ENCODE assay signal across 12 cellular contexts in genomic region chr5:72599519-72600400, GRCh38.
A peak's percentile ranks its signal among the peaks of the same experiment; 100 is the strongest.
DNase-seq lines count a peak whose midpoint lies in the region; ATAC-seq, FAIRE-seq and TF ChIP-seq lines count a peak whose summit lies in the region.
"Had no signal": no experiment of that assay in that cellular context is flagged by ENCODE, and none has a peak within 500 bp of the region (broad histone marks: within the 10 kb centered on the region; RNA-seq: fewer than 3 reads in every experiment).

No MANE protein-coding gene starts in this region.

- no peaks in the 10 kb centered on the region for H3K36me3 Mint-ChIP-seq in activated CD8-positive, alpha-beta memory T cell treated with anti-CD3 and anti-CD28 coated beads, Interleukin-2, amount 10 ng/mL, durations not matched to agents 7 days and 5 days

- H3K4me1 Mint-ChIP-seq in activated CD8-positive, alpha-beta memory T cell treated with anti-CD3 and anti-CD28 coated beads, Interleukin-2, amount 10 ng/mL, durations not matched to agents 7 days and 5 days: peaks cover 9% of the 10 kb centered on the region

- no peak overlapping the region for H3K4me3 Mint-ChIP-seq in activated CD8-positive, alpha-beta memory T cell treated with anti-CD3 and anti-CD28 coated beads, Interleukin-2, amount 10 ng/mL, durations not matched to agents 7 days and 5 days
- H3K4me3 Mint-ChIP-seq: T-helper 2 cell treated with Interferon-gamma antibody and Interleukin-4, amounts not matched to agents 5 μg/mL and 100 μg/mL, for 36 hours had no signal

- H3K36me3 ChIP-seq in SJSA1: no peaks in the 10 kb centered on the region

- DNase-seq in ELR (ENCODE audit: low read depth) (peak; percentile 75), SJSA1 (ENCODE audit: low read depth in 1 of 2, low spot score in 2 of 2) (peak; percentile 51 to 54), fibroblast of gingiva (ENCODE audit: low read depth) (peak; percentile 25), renal cortical epithelial cell (ENCODE audit: low read depth) (peak; percentile 83), DMS114 treated with DMSO at 0.1 percent for 48 hours (lab: John Stamatoyannopoulos, UW; ENCODE audit: unreplicated experiment) (no peak), H54 (ENCODE audit: insufficient read length, low spot score) (no peak)
- DNase-seq in activated CD8-positive, alpha-beta memory T cell treated with anti-CD3 and anti-CD28 coated beads, Interleukin-2, amount 10 ng/mL, durations not matched to agents 7 days and 5 days: no peak
- DNase-seq: DMS79, NCI-H774, nucleus accumbens had no signal

- H3K27ac Mint-ChIP-seq in activated CD8-positive, alpha-beta memory T cell treated with anti-CD3 and anti-CD28 coated beads, Interleukin-2, amount 10 ng/mL, durations not matched to agents 7 days and 5 days: no peak overlapping the region
- H3K27ac Mint-ChIP-seq: T-helper 2 cell treated with Interferon-gamma antibody and Interleukin-4, amounts not matched to agents 5 μg/mL and 100 μg/mL, for 36 hours had no signal

- CTCF ChIA-PET in activated CD8-positive, alpha-beta memory T cell treated with anti-CD3 and anti-CD28 coated beads, Interleukin-2, amount 10 ng/mL, durations not matched to agents 7 days and 5 days (lab: Charles Lee): no interaction called here

- H3K4me3 ChIP-seq in SJSA1: no peak overlapping the region

- peaks cover 5% of the 10 kb centered on the region for H3K9me3 Mint-ChIP-seq in activated CD8-positive, alpha-beta memory T cell treated with anti-CD3 and anti-CD28 coated beads, Interleukin-2, amount 10 ng/mL, durations not matched to agents 7 days and 5 days (ENCODE audit: low read depth)

- H3K27me3 Mint-ChIP-seq in activated CD8-positive, alpha-beta memory T cell treated with anti-CD3 and anti-CD28 coated beads, Interleukin-2, amount 10 ng/mL, durations not matched to agents 7 days and 5 days: no peaks in the 10 kb centered on the region

- H3K9me3 ChIP-seq in SJSA1 (replicated peaks): 0 out of 2 replicates have a peak, but pooled peaks cover 5% of the 10 kb centered on the region

- no peak for TF ChIP-seq POLR2A in H54 (IDR thresholded peaks at IDR 0.05; ENCODE audit: low read depth, low read length)

- no peak for FAIRE-seq in H54 (lab: Jason Lieb, UNC)

- peak overlapping the region; percentile 80 for H3K27ac ChIP-seq in SJSA1

- peaks cover 65% of the 10 kb centered on the region for H3K4me1 ChIP-seq in SJSA1 (replicated peaks)

- no peaks in the 10 kb centered on the region for H3K27me3 ChIP-seq in SJSA1 (replicated peaks)

- ATAC-seq in activated CD8-positive, alpha-beta memory T cell treated with anti-CD3 and anti-CD28 coated beads, Interleukin-2, amount 10 ng/mL, durations not matched to agents 7 days and 5 days: no peak
- no peak for ATAC-seq in HG03439 (IDR thresholded peaks at IDR 0.05; ENCODE audit: unreplicated experiment)

Comparison
In these comparisons a context has a peak if more than half of its experiments do, and no peak if none do; other contexts are left out.
1. DNase-seq: peak in ELR (single experiment), SJSA1 (2 of 2), fibroblast of gingiva (single experiment) and renal cortical epithelial cell (single experiment); none in activated CD8-positive, alpha-beta memory T cell treated with anti-CD3 and anti-CD28 coated beads, Interleukin-2, amount 10 ng/mL, durations not matched to agents 7 days and 5 days (single experiment), DMS114 treated with DMSO at 0.1 percent for 48 hours (single experiment) and H54 (single experiment).